In genomic region chr11:111091341-111091740, GRCh38 we compare ENCODE assay signal across 23 cellular contexts.
DNase-seq lines count a peak whose midpoint lies in the region; ATAC-seq and TF ChIP-seq lines count a peak whose summit lies in the region.
"Had no signal": no experiment of that assay in that cellular context is flagged by ENCODE, and none has a peak within 500 bp of the region (broad histone marks: within the 10 kb centered on the region; RNA-seq: fewer than 3 reads in every experiment).

No MANE protein-coding gene starts in this region.

- peak; percentile 42 for ATAC-seq in left lung
- no peak for ATAC-seq in GM18907 (IDR thresholded peaks at IDR 0.05; ENCODE audit: unreplicated experiment)
- ATAC-seq: GM23338, K562 had no signal

- peak; percentile 45 for DNase-seq in LHCN-M2 (ENCODE audit: low read depth)
- DNase-seq in choroid plexus epithelial cell (ENCODE audit: low read depth): peak; percentile 21
- no peak for DNase-seq in left lung
- DNase-seq in smooth muscle cell of the brain vasculature (ENCODE audit: low read depth, low spot score): peak; percentile 31
- no peak for DNase-seq in activated CD4-positive, CD25-positive, alpha-beta regulatory T cell treated with anti-CD3 and anti-CD28 coated beads, Interleukin-2, amount 50 U/mL, for 72 hours
- DNase-seq in stimulated activated CD4-positive, alpha-beta T cell treated with anti-CD3 and anti-CD28 coated beads, Interleukin-2, amount 100 ng/mL, for 24 hours: no peak
- DNase-seq: Calu3, DMS153, H9, MG63, NCI-H1105 treated with DMSO at 0.1 percent for 48 hours, NCI-H1694, NCI-H2029 treated with DMSO at 0.1 percent for 48 hours, NCI-H446 treated with DMSO at 0.1 percent for 48 hours, NCI-H526, OCI-M1, Peyer's patch, SIG-M5, SK-N-SH had no signal

- H3K9me3 ChIP-seq in left lung: no peaks in the 10 kb centered on the region
- H3K9me3 ChIP-seq: MG63, Peyer's patch, SK-N-SH had no signal

- H3K4me1 ChIP-seq in left lung: no peaks in the 10 kb centered on the region
- H3K4me1 ChIP-seq: Peyer's patch had no signal

- no peaks in the 10 kb centered on the region for H3K36me3 ChIP-seq in left lung
- H3K36me3 ChIP-seq: MG63, Peyer's patch had no signal

- TF ChIP-seq CTCF in choroid plexus epithelial cell (conservative IDR thresholded peaks at IDR 0.05; ENCODE audit: low read depth, low read length) (no peak), left lung (IDR thresholded peaks at IDR 0.05) (no peak)

- no peak overlapping the region for H3K27ac ChIP-seq in left lung
- H3K27ac ChIP-seq: C4-2B, Peyer's patch had no signal

- H3K4me3 ChIP-seq in choroid plexus epithelial cell (ENCODE audit: low read depth, low read length): no peak overlapping the region
- H3K4me3 ChIP-seq in left lung: no peak overlapping the region
- H3K4me3 ChIP-seq: GM23338, K562, MG63, Peyer's patch had no signal

- no peaks in the 10 kb centered on the region for H3K27me3 ChIP-seq in left lung
- H3K27me3 ChIP-seq: MG63, Peyer's patch had no signal

- intact Hi-C loops in left lung (cut with DNase I): no loop called here

Comparison
In these comparisons a context has a peak if more than half of its experiments do, and no peak if none do; other contexts are left out.
1. DNase-seq: peak in LHCN-M2 (single experiment), choroid plexus epithelial cell (single experiment) and smooth muscle cell of the brain vasculature (single experiment); none in left lung (0 of 2), activated CD4-positive, CD25-positive, alpha-beta regulatory T cell treated with anti-CD3 and anti-CD28 coated beads, Interleukin-2, amount 50 U/mL, for 72 hours (single experiment) and stimulated activated CD4-positive, alpha-beta T cell treated with anti-CD3 and anti-CD28 coated beads, Interleukin-2, amount 100 ng/mL, for 24 hours (0 of 2).